8 cellular contexts compared by ENCODE assay signal in the genomic region with DNA sequence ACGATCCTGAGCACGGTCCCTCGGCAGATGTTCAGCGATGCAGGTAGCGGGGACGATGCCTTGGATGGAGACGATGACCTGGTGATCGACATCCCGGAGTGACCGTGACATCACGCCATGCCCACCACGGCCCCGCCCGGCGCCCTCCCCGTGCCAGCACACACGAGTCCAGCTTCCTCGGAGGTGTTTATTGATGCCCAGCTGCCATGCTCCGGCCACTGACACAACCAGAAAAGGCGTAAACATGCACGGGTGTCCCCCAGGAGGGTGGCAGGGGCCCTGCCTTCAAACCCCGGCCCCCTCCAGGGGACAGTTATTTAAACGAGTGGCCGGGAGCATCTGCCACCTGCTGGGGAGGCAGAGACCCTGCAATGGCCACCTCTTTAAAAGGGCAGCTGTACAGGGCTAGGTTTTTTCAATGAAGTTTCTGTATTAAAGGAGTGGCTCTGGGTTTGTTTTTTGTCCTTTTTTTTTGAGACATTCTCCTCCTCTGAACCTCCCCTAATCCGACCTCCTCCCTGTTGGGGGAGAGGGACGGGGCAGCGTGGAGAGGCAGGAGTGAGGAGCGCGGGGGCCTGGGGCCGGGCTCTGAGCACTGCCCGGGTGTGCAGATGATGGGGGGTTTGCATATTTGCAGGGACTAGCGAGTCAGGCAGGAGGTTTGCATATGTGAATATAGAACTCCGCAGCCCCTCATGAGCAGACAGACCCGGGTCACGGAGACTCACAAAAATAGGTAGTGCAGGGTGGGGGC. TPM values are rescaled to one million over a fixed set of nuclear protein-coding genes. Genes with fewer than 3 reads are reported as not detected.
A peak's percentile ranks its signal among the peaks of the same experiment; 100 is the strongest.
DNase-seq lines count a peak whose midpoint lies in the region; ATAC-seq and TF ChIP-seq lines count a peak whose summit lies in the region.

No MANE protein-coding gene starts in this region.

- H3K36me3 ChIP-seq in WERI-Rb-1 (peaks cover 35% of the 10 kb centered on the region), esophagus muscularis mucosa (peaks cover 0 to 34% (median 28%) of the 10 kb centered on the region in 4 donors), neural cell (ENCODE audit: insufficient read depth, low read length) (no peaks in the 10 kb centered on the region)

- TF ChIP-seq POLR2A in esophagus muscularis mucosa (IDR thresholded peaks at IDR 0.05; ENCODE audit: low read depth): no peak

- peak overlapping the region; percentile 28; the same call in 1 of the 2 replicates for H3K27ac ChIP-seq in WERI-Rb-1
- H3K27ac ChIP-seq in esophagus muscularis mucosa (replicated peaks in 1 of 4): no peak overlapping the region
- no peak overlapping the region for H3K27ac ChIP-seq in neural cell (ENCODE audit: low read length)

- WGBS in esophagus muscularis mucosa: 47% methylated on average over 25 of the region's 35 CpGs

- no peak overlapping the region for H3K4me2 ChIP-seq in neural cell (ENCODE audit: low read length)

- H2AFZ ChIP-seq in neural cell (ENCODE audit: low read depth, low read length): no peak overlapping the region

- TF ChIP-seq CTCF in WERI-Rb-1 (IDR thresholded peaks at IDR 0.05; ENCODE audit: low read depth, low read length) (peak; percentile 79), esophagus muscularis mucosa (IDR thresholded peaks at IDR 0.05) (peak; percentile 74 to 94 (median 80)), neural cell (IDR thresholded peaks at IDR 0.05; ENCODE audit: poor library complexity, severe bottlenecking) (peak; percentile 66)

- TF ChIP-seq RAD21 in neural cell (conservative IDR thresholded peaks at IDR 0.05): peak; percentile 51

- TF ChIP-seq EP300 in esophagus muscularis mucosa (IDR thresholded peaks at IDR 0.05) (no peak), neural cell (conservative IDR thresholded peaks at IDR 0.05; ENCODE audit: poor library complexity, severe bottlenecking) (no peak)

- in situ Hi-C loops in KBM-7 (cut with MboI; ENCODE audit: low pct_unique_long_range_greater_than_20kb, low sequenced_read_pairs): loop anchor here (25.0 kb wide), 1 partner anchor 318 kb away; the partner anchor contains the start of gene QPRT

- ATAC-seq in HG02970 (IDR thresholded peaks at IDR 0.05; ENCODE audit: low FRiP score, unreplicated experiment) (no peak), HG02759 (IDR thresholded peaks at IDR 0.05; ENCODE audit: unreplicated experiment) (no peak)

- no peaks in the 10 kb centered on the region for H3K79me2 ChIP-seq in neural cell (replicated peaks; ENCODE audit: insufficient read depth, low read length)

- H3K27me3 ChIP-seq in WERI-Rb-1 (ENCODE audit: insufficient read depth, low read depth, severe bottlenecking) (no peaks in the 10 kb centered on the region), esophagus muscularis mucosa (peaks cover 0 to 35% (median 17%) of the 10 kb centered on the region in 4 donors), neural cell (ENCODE audit: insufficient read depth, low read depth, low read length) (no peaks in the 10 kb centered on the region)

- H3K4me3 ChIP-seq in WERI-Rb-1 (ENCODE audit: low read depth, low read length) (no peak overlapping the region), esophagus muscularis mucosa (peak overlapping the region in 1 of 4 donors; percentile 15), neural cell (ENCODE audit: low read length) (no peak overlapping the region)

- DNase-seq in NCI-H2171 treated with DMSO at 0.1 percent for 48 hours (lab: John Stamatoyannopoulos, UW) (peak; percentile 39), NCI-H2171 (lab: John Stamatoyannopoulos, UW) (no peak), KBM-7 (peak; percentile 35), WERI-Rb-1 (peak; percentile 64), esophagus muscularis mucosa (ENCODE audit: extremely low spot score) (no peak)

- H3K9me3 ChIP-seq in WERI-Rb-1 (ENCODE audit: severe bottlenecking) (no peaks in the 10 kb centered on the region), esophagus muscularis mucosa (no peaks in the 10 kb centered on the region), neural cell (ENCODE audit: low read length) (no peaks in the 10 kb centered on the region)

- intact Hi-C loops in esophagus muscularis mucosa (cut with DNase I): loop anchor here (10.0 kb wide), 1 partner anchor 141 kb away; the partner anchor contains the start of gene CDIPT

- no peaks in the 10 kb centered on the region for H4K20me1 ChIP-seq in neural cell (ENCODE audit: insufficient read depth)

- peaks cover 6 to 20% (median 18%) of the 10 kb centered on the region in 4 donors for H3K4me1 ChIP-seq in esophagus muscularis mucosa

- H3K9me2 ChIP-seq in neural cell (ENCODE audit: insufficient read depth, low read length): no peaks in the 10 kb centered on the region

- no peak overlapping the region for H3K9ac ChIP-seq in neural cell (ENCODE audit: low read length)

- H3F3A ChIP-seq in neural cell (ENCODE audit: insufficient read depth, low read length, poor library complexity, severe bottlenecking): no peaks in the 10 kb centered on the region

TF ChIP-seq in neural cell, 6 proteins besides CTCF, POLR2A, EP300 and RAD21:
- peak; percentile 68 for TF ChIP-seq SMC3 (conservative IDR thresholded peaks at IDR 0.05; ENCODE audit: poor library complexity)
- no peak for TF ChIP-seq EZH2 (IDR thresholded peaks at IDR 0.05; ENCODE audit: borderline replicate concordance, insufficient read depth, low read length, poor library complexity, severe bottlenecking)

RNA-seq across cellular contexts. Expression of gene DOC2A, which starts 5.3 kb away (rescaled TPM):
- under 1 TPM in 2 of 4 donors, not detected in 2; 0.50 to 0.83 TPM for total RNA-seq in esophagus muscularis mucosa
- 7.3 and 8.5 TPM in 2 replicates for polyA plus RNA-seq in neural cell
- polyA minus RNA-seq in neural cell: 3.1 and 4.4 TPM in 2 replicates

RNA-seq across cellular contexts. Expression of gene INO80E, which starts 9.5 kb away (rescaled TPM):
- total RNA-seq in esophagus muscularis mucosa: 10 to 100 TPM; 38.2 to 58.1 (median 43.5) TPM
- polyA plus RNA-seq in neural cell: 106 and 130 TPM in 2 replicates
- 46.5 and 50.9 TPM in 2 replicates for polyA minus RNA-seq in neural cell

RNA-seq across cellular contexts. Expression of gene HIRIP3, which starts 10.1 kb away (rescaled TPM):
- 10 to 100 TPM; 20.8 to 39.4 (median 22.1) TPM for total RNA-seq in esophagus muscularis mucosa
- 51.2 and 65.4 TPM in 2 replicates for polyA plus RNA-seq in neural cell
- 29.2 and 30.9 TPM in 2 replicates for polyA minus RNA-seq in neural cell

RNA-seq across cellular contexts. Expression of gene C16orf92, which starts 17.5 kb away (rescaled TPM):
- total RNA-seq in esophagus muscularis mucosa: not detected
- not detected in 2 replicates for polyA plus RNA-seq in neural cell
- not detected in 2 replicates for polyA minus RNA-seq in neural cell

RNA-seq across cellular contexts. Expression of gene TLCD3B, which starts 25.6 kb away (rescaled TPM):
- total RNA-seq in esophagus muscularis mucosa: under 1 TPM in 1 of 4 donors, not detected in 3; 0.23 TPM
- polyA plus RNA-seq in neural cell: 18.9 and 21.7 TPM in 2 replicates
- polyA minus RNA-seq in neural cell: 18.5 and 21.4 TPM in 2 replicates

Comparison
In these comparisons a context has a peak if more than half of its experiments do, and no peak if none do; other contexts are left out.
1. DNase-seq: peak in NCI-H2171 treated with DMSO at 0.1 percent for 48 hours (single experiment), KBM-7 (single experiment) and WERI-Rb-1 (single experiment); none in NCI-H2171 (single experiment) and esophagus muscularis mucosa (single experiment).
2. Peak in every context shown above with its lines, with median percentiles within 50 percentile points of each other: CTCF ChIP-seq.